ENCODE assay signal across 8 cellular contexts in the genomic region with DNA sequence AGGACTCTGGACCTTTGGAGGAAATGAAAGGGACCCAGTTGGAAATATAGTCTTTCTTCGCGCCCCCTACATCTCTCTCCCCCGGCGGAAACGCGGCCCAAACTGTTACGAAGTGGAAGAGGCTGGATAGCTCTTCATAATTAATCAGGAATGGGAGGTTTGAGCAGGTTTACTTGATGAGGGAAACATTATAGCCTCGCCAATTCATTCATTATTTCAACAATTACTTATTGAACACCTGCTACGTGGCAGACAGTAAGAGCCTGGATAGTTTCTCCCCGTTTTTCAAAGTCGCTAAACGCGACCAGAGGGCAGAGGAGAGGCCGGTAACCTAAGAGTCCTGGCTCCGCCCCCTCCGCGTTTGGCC. TPM values are rescaled to one million over a fixed set of nuclear protein-coding genes. Genes with fewer than 3 reads are reported as not detected.
DNase-seq lines count a peak whose midpoint lies in the region; ATAC-seq and TF ChIP-seq lines count a peak whose summit lies in the region.

No MANE protein-coding gene starts in this region.

- no peaks in the 10 kb centered on the region for H3K27me3 ChIP-seq in right cardiac atrium (ENCODE audit: control insufficient read depth, insufficient read depth)
- peaks cover 23% of the 10 kb centered on the region for H3K27me3 ChIP-seq in smooth muscle cell (ENCODE audit: low read depth)

- in situ Hi-C loops in GM13976 (cut with MboI; ENCODE audit: low sequenced_read_pairs, unreplicated experiment), result no loop called here

- H3K4me1 ChIP-seq in right cardiac atrium (ENCODE audit: control insufficient read depth, insufficient read depth, low read length) (peaks cover 3% of the 10 kb centered on the region), smooth muscle cell (ENCODE audit: low read depth) (peaks cover 20% of the 10 kb centered on the region)

- H3K9me3 ChIP-seq in right cardiac atrium (ENCODE audit: control insufficient read depth, low read length), result no peaks in the 10 kb centered on the region
- H3K9me3 ChIP-seq in smooth muscle cell (replicated peaks; ENCODE audit: low read depth), result no peaks in the 10 kb centered on the region

- H3K9me3 Mint-ChIP-seq in activated CD4-positive, alpha-beta memory T cell treated with anti-CD3 and anti-CD28 coated beads for 36 hours, result no peaks in the 10 kb centered on the region

- H3K4me3 Mint-ChIP-seq in activated CD4-positive, alpha-beta memory T cell treated with anti-CD3 and anti-CD28 coated beads for 36 hours, result peak overlapping the region; percentile 94

- H4K20me1 ChIP-seq in smooth muscle cell (ENCODE audit: low read depth), result peaks cover 9% of the 10 kb centered on the region

- peak; percentile 89 for DNase-seq in GM13976 (ENCODE audit: low spot score)
- no peak for DNase-seq in activated CD4-positive, alpha-beta memory T cell treated with anti-CD3 and anti-CD28 coated beads for 36 hours
- DNase-seq in right cardiac atrium, result peak in 1 of 3 donors; percentile 40
- no peak for DNase-seq in smooth muscle cell (lab: John Stamatoyannopoulos, UW; ENCODE audit: unreplicated experiment)
- DNase-seq in NCI-H1436 (lab: John Stamatoyannopoulos, UW), result no peak
- DNase-seq in CD1c-positive myeloid dendritic cell (ENCODE audit: extremely low spot score), result no peak
- DNase-seq in activated gamma-delta T cell treated with Interleukin-2 at 50 U/mL for 16 hours, result no peak

- H2AFZ ChIP-seq in smooth muscle cell (ENCODE audit: low read depth), result peak overlapping the region; percentile 97

- CTCF ChIA-PET in activated CD4-positive, alpha-beta memory T cell treated with anti-CD3 and anti-CD28 coated beads for 36 hours (lab: Charles Lee), result interaction anchor here (0.6 to 6.0 kb wide), 13 partner anchors 11 to 361 kb away, joined by 3 to 125 read pairs (median 14); partner anchors contain the start of genes CUEDC2 and NFKB2

- WGBS in right cardiac atrium, result under 1% methylated on average over 17 of the region's 17 CpGs
- under 1% methylated on average over 17 of the region's 17 CpGs for WGBS in smooth muscle cell (ENCODE audit: low lambda C conversion rate)

- no peak for TF ChIP-seq CTCF in GM13976 (IDR thresholded peaks at IDR 0.05; ENCODE audit: borderline replicate concordance, control extremely low read depth, extremely low read depth, insufficient read depth, missing control alignments)
- TF ChIP-seq CTCF in smooth muscle cell (IDR thresholded peaks at IDR 0.05; ENCODE audit: borderline replicate concordance, insufficient read depth, poor library complexity, severe bottlenecking), result no peak

- H3K36me3 ChIP-seq in smooth muscle cell (ENCODE audit: low read depth), result no peaks in the 10 kb centered on the region

- H3K4me1 Mint-ChIP-seq in activated CD4-positive, alpha-beta memory T cell treated with anti-CD3 and anti-CD28 coated beads for 36 hours (ENCODE audit: low read depth), result peaks cover 35% of the 10 kb centered on the region

- peak overlapping the region; percentile 98 for H3K4me2 ChIP-seq in smooth muscle cell

- peaks cover 25% of the 10 kb centered on the region for H3K27me3 Mint-ChIP-seq in activated CD4-positive, alpha-beta memory T cell treated with anti-CD3 and anti-CD28 coated beads for 36 hours

- H3K27ac ChIP-seq in right cardiac atrium (ENCODE audit: low read length), result peak overlapping the region; percentile 92
- H3K27ac ChIP-seq in smooth muscle cell (ENCODE audit: low read depth), result peak overlapping the region; percentile 58

- H3F3A ChIP-seq in smooth muscle cell (ENCODE audit: low read depth), result peaks cover 11% of the 10 kb centered on the region

- peak; percentile 56 for ATAC-seq in HG02852 (IDR thresholded peaks at IDR 0.05; ENCODE audit: unreplicated experiment)
- ATAC-seq in right cardiac atrium, result peak; percentile 80 to 81

- H3K4me3 ChIP-seq in right cardiac atrium (ENCODE audit: low read length) (peak overlapping the region; percentile 58), smooth muscle cell (peak overlapping the region; percentile 86)

- no peak overlapping the region for H3K9ac ChIP-seq in smooth muscle cell (ENCODE audit: low read depth)

- intact Hi-C loops in activated CD4-positive, alpha-beta memory T cell treated with anti-CD3 and anti-CD28 coated beads for 36 hours (cut with micrococcal nuclease), result loop anchor here (1.0 to 5.0 kb wide), 3 partner anchors 11 to 268 kb away; partner anchors contain the start of gene NOLC1
- intact Hi-C loops in right cardiac atrium (cut with DNase I), result no loop called here

- POLR2A ChIA-PET in activated CD4-positive, alpha-beta memory T cell treated with anti-CD3 and anti-CD28 coated beads for 36 hours (lab: Charles Lee), result interaction anchor here (1.0 to 5.6 kb wide), 8 partner anchors 11 to 225 kb away, joined by 3 to 84 read pairs (median 8); partner anchors contain the start of genes C10orf95, CUEDC2 and NFKB2

- peaks cover 9% of the 10 kb centered on the region for H3K36me3 Mint-ChIP-seq in activated CD4-positive, alpha-beta memory T cell treated with anti-CD3 and anti-CD28 coated beads for 36 hours

- peak overlapping the region; percentile 92 for H3K27ac Mint-ChIP-seq in activated CD4-positive, alpha-beta memory T cell treated with anti-CD3 and anti-CD28 coated beads for 36 hours

- H3K79me2 ChIP-seq in smooth muscle cell (ENCODE audit: low read depth), result peaks cover 5% of the 10 kb centered on the region

RNA-seq across cellular contexts. Expression of gene FBXL15, which starts 0.2 kb away (rescaled TPM):
- 10 to 100 TPM; 10.8 to 11.4 TPM for total RNA-seq in activated CD4-positive, alpha-beta memory T cell treated with anti-CD3 and anti-CD28 coated beads for 36 hours
- total RNA-seq in right cardiac atrium, result 10 to 100 TPM; 14.0 to 15.6 (median 14.4) TPM
- polyA plus RNA-seq in right cardiac atrium, result 14.4 TPM
- 8.2 and 14.1 TPM in 2 replicates for total RNA-seq in smooth muscle cell
- 27.9 and 29.0 TPM in 2 replicates for polyA plus RNA-seq in smooth muscle cell

RNA-seq across cellular contexts. Expression of gene PSD, which starts 1.8 kb away (rescaled TPM):
- 1 to 10 TPM; 4.2 to 4.4 TPM for total RNA-seq in activated CD4-positive, alpha-beta memory T cell treated with anti-CD3 and anti-CD28 coated beads for 36 hours
- 1 to 10 TPM; 4.6 to 9.4 (median 6.6) TPM for total RNA-seq in right cardiac atrium
- 5.7 TPM for polyA plus RNA-seq in right cardiac atrium
- 4.1 and 29.1 TPM in 2 replicates for total RNA-seq in smooth muscle cell
- 31.6 and 33.5 TPM in 2 replicates for polyA plus RNA-seq in smooth muscle cell

RNA-seq across cellular contexts. Expression of gene CUEDC2, which starts 11.9 kb away (rescaled TPM):
- total RNA-seq in activated CD4-positive, alpha-beta memory T cell treated with anti-CD3 and anti-CD28 coated beads for 36 hours, result 10 to 100 TPM; 68.6 to 68.9 TPM
- total RNA-seq in right cardiac atrium (10 to 100 TPM; 68.7 to 78.6 (median 71.6) TPM), smooth muscle cell (24.7 and 40.9 TPM in 2 replicates)
- polyA plus RNA-seq in right cardiac atrium (94.6 TPM), smooth muscle cell (111 and 112 TPM in 2 replicates)

RNA-seq across cellular contexts. Expression of gene NFKB2, which starts 24.9 kb away (rescaled TPM):
- total RNA-seq in activated CD4-positive, alpha-beta memory T cell treated with anti-CD3 and anti-CD28 coated beads for 36 hours, result 100 to 1,000 TPM; 241 to 242 TPM
- total RNA-seq in right cardiac atrium (10 to 100 TPM in 3 of 4 donors, 1 to 10 TPM in 1; 9.3 to 18.2 (median 15.3) TPM), smooth muscle cell (32.6 and 35.9 TPM in 2 replicates)
- polyA plus RNA-seq in right cardiac atrium (9.7 TPM), smooth muscle cell (38.1 and 44.3 TPM in 2 replicates)

RNA-seq across cellular contexts. Expression of gene C10orf95, which starts 30.9 kb away (rescaled TPM):
- under 1 TPM; 0.19 to 0.48 TPM for total RNA-seq in activated CD4-positive, alpha-beta memory T cell treated with anti-CD3 and anti-CD28 coated beads for 36 hours
- total RNA-seq in right cardiac atrium (not detected), smooth muscle cell (0.09 TPM in 1 of 2 replicates, not detected in the other)
- polyA plus RNA-seq in right cardiac atrium (0.09 TPM), smooth muscle cell (0.62 and 0.80 TPM in 2 replicates)
